ENCODE assay signal across 3 cellular contexts in genomic region chr3:139122612-139123011, GRCh38.
TF ChIP-seq lines count a peak whose summit lies in the region.

No MANE protein-coding gene starts in this region.

TF ChIP-seq in liver, 16 proteins besides CTCF, POLR2A, EP300 and RAD21:
- TF ChIP-seq REST (IDR thresholded peaks at IDR 0.05) (peak; percentile 15), SP1 (IDR thresholded peaks at IDR 0.05) (no peak), FOXA2 (IDR thresholded peaks at IDR 0.05) (peak; percentile 5)

TF ChIP-seq in HepG2, 621 proteins besides CTCF, POLR2A, EP300 and RAD21:
- TF ChIP-seq ZBTB4 (CRISPR knock-in tag; IDR thresholded peaks at IDR 0.05; ENCODE audit: borderline replicate concordance), result no peak
- no peak for TF ChIP-seq GZF1 (CRISPR knock-in tag; IDR thresholded peaks at IDR 0.05)
- no peak for TF ChIP-seq ZNF260 (CRISPR knock-in tag; IDR thresholded peaks at IDR 0.05; ENCODE audit: borderline replicate concordance, low read depth)
- no peak for TF ChIP-seq NFRKB (IDR thresholded peaks at IDR 0.05)
- no peak for TF ChIP-seq PRPF4 (IDR thresholded peaks at IDR 0.05; ENCODE audit: low read depth, low read length, poor library complexity, severe bottlenecking)
- TF ChIP-seq ZNF512B (CRISPR knock-in tag; IDR thresholded peaks at IDR 0.05; ENCODE audit: borderline replicate concordance), result no peak
- no peak for TF ChIP-seq TERF1 (CRISPR knock-in tag; IDR thresholded peaks at IDR 0.05)

TF ChIP-seq in K562, 482 proteins besides CTCF, POLR2A, EP300 and RAD21:
- 0 out of 2 replicates have a peak, but pooled peaks have one; percentile 11 for TF ChIP-seq MTF1 (CRISPR knock-in tag; IDR thresholded peaks at IDR 0.05; ENCODE audit: borderline replicate concordance)
- no peak for TF ChIP-seq HSF4 (CRISPR knock-in tag; IDR thresholded peaks at IDR 0.05; ENCODE audit: borderline replicate concordance)
- TF ChIP-seq RBM15 (IDR thresholded peaks at IDR 0.05; ENCODE audit: insufficient read depth, low read length), result no peak
- peak; percentile 10; the same call in 1 of the 2 replicates for TF ChIP-seq CTBP1 (IDR thresholded peaks at IDR 0.05; ENCODE audit: borderline replicate concordance)
